In genomic region chr11:114165326-114166230, GRCh38 we compare ENCODE assay signal across 12 cellular contexts.
DNase-seq lines count a peak whose midpoint lies in the region; ATAC-seq and TF ChIP-seq lines count a peak whose summit lies in the region.
"Had no signal": no experiment of that assay in that cellular context is flagged by ENCODE, and none has a peak within 500 bp of the region (broad histone marks: within the 10 kb centered on the region; RNA-seq: fewer than 3 reads in every experiment).

No MANE protein-coding gene starts in this region.

- no peak for TF ChIP-seq CTCF in LNCaP clone FGC (IDR thresholded peaks at IDR 0.05; ENCODE audit: control insufficient read depth, extremely low read depth, insufficient read depth)
- no peak for TF ChIP-seq CTCF in lower lobe of right lung (IDR thresholded peaks at IDR 0.05)

- peaks cover 6% of the 10 kb centered on the region for H3K36me3 Mint-ChIP-seq in activated naive CD8-positive, alpha-beta T cell treated with anti-CD3 and anti-CD28 coated beads, Interleukin-2, amount 10 ng/mL, durations not matched to agents 7 days and 5 days

- peak overlapping the region; percentile 79 for H3K27ac Mint-ChIP-seq in activated naive CD8-positive, alpha-beta T cell treated with anti-CD3 and anti-CD28 coated beads, Interleukin-2, amount 10 ng/mL, durations not matched to agents 7 days and 5 days

- H3K36me3 ChIP-seq in lower lobe of right lung: no peaks in the 10 kb centered on the region

- POLR2A ChIA-PET in activated naive CD8-positive, alpha-beta T cell treated with anti-CD3 and anti-CD28 coated beads, Interleukin-2, amount 10 ng/mL, durations not matched to agents 7 days and 5 days (lab: Charles Lee): interaction anchor here (2.0 kb wide), 1 partner anchor 17 kb away, joined by 13 read pairs; no protein-coding TSS in a partner anchor

- no peaks in the 10 kb centered on the region for H3K27me3 ChIP-seq in lower lobe of right lung (ENCODE audit: low read depth)

- no peaks in the 10 kb centered on the region for H3K9me3 ChIP-seq in lower lobe of right lung

- ATAC-seq in activated naive CD8-positive, alpha-beta T cell treated with anti-CD3 and anti-CD28 coated beads, Interleukin-2, amount 10 ng/mL, durations not matched to agents 7 days and 5 days (ENCODE audit: low read depth): no peak
- ATAC-seq in lower lobe of right lung: no peak
- ATAC-seq: left lobe of liver had no signal

- DNase-seq in LNCaP clone FGC (ENCODE audit: low read depth) (peak; percentile 85), lower lobe of right lung (no peak), substantia nigra (lab: John Stamatoyannopoulos, UW) (no peak), NCI-H1417 treated with DMSO at 0.1 percent for 48 hours (lab: John Stamatoyannopoulos, UW) (no peak), cortex of kidney (lab: John Stamatoyannopoulos, UW) (no peak), NCI-H2196 treated with DMSO at 0.1 percent for 48 hours (lab: John Stamatoyannopoulos, UW; ENCODE audit: unreplicated experiment) (no peak), amygdala (lab: John Stamatoyannopoulos, UW) (no peak)
- no peak for DNase-seq in activated naive CD8-positive, alpha-beta T cell treated with anti-CD3 and anti-CD28 coated beads, Interleukin-2, amount 10 ng/mL, durations not matched to agents 7 days and 5 days
- DNase-seq: activated CD4-positive, CD25-positive, alpha-beta regulatory T cell; DND-41; IMR-90 had no signal

- H3K4me3 Mint-ChIP-seq in activated naive CD8-positive, alpha-beta T cell treated with anti-CD3 and anti-CD28 coated beads, Interleukin-2, amount 10 ng/mL, durations not matched to agents 7 days and 5 days: no peak overlapping the region

- peaks cover 96% of the 10 kb centered on the region for H3K4me1 ChIP-seq in lower lobe of right lung

- H3K27ac ChIP-seq in lower lobe of right lung: peak overlapping the region; percentile 97
- peak overlapping the region; percentile 99 for H3K27ac ChIP-seq in substantia nigra (ENCODE audit: low read depth, low read length, poor library complexity, severe bottlenecking)

- H3K4me1 Mint-ChIP-seq in activated naive CD8-positive, alpha-beta T cell treated with anti-CD3 and anti-CD28 coated beads, Interleukin-2, amount 10 ng/mL, durations not matched to agents 7 days and 5 days: peaks cover 60% of the 10 kb centered on the region

- no peaks in the 10 kb centered on the region for H3K9me3 Mint-ChIP-seq in activated naive CD8-positive, alpha-beta T cell treated with anti-CD3 and anti-CD28 coated beads, Interleukin-2, amount 10 ng/mL, durations not matched to agents 7 days and 5 days

- intact Hi-C loops in lower lobe of right lung (cut with DNase I): no loop called here

- H3K4me3 ChIP-seq in LNCaP clone FGC (ENCODE audit: low read depth, low read length) (no peak overlapping the region), lower lobe of right lung (no peak overlapping the region)

- H3K27me3 Mint-ChIP-seq in activated naive CD8-positive, alpha-beta T cell treated with anti-CD3 and anti-CD28 coated beads, Interleukin-2, amount 10 ng/mL, durations not matched to agents 7 days and 5 days: no peaks in the 10 kb centered on the region
